In genomic region chr2:197128897-197129296, GRCh38 we compare ENCODE assay signal across 25 cellular contexts.
DNase-seq lines count a peak whose midpoint lies in the region; ATAC-seq and TF ChIP-seq lines count a peak whose summit lies in the region.
"Had no signal": no experiment of that assay in that cellular context is flagged by ENCODE, and none has a peak within 500 bp of the region (broad histone marks: within the 10 kb centered on the region; RNA-seq: fewer than 3 reads in every experiment).

No MANE protein-coding gene starts in this region.

- no peak overlapping the region for H3K4me3 Mint-ChIP-seq in activated naive CD8-positive, alpha-beta T cell
- H3K4me3 Mint-ChIP-seq: activated naive CD4-positive, alpha-beta T cell treated with anti-CD3 and anti-CD28 coated beads, Interleukin-2, amount 10 ng/mL, durations not matched to agents 7 days and 5 days had no signal

- H3K23ac ChIP-seq in IMR-90 (ENCODE audit: low read depth, low read length) (no peak overlapping the region), mesendoderm (ENCODE audit: low read length) (no peak overlapping the region)

- H2BK15ac ChIP-seq in IMR-90 (ENCODE audit: low read depth, low read length) (no peak overlapping the region), mesendoderm (replicated peaks; ENCODE audit: low read depth) (no peak overlapping the region)

- no peaks in the 10 kb centered on the region for H3K27me3 ChIP-seq in DOHH2 (ENCODE audit: control insufficient read depth, low read length)
- H3K27me3 ChIP-seq in IMR-90 (ENCODE audit: control insufficient read depth, insufficient read depth, low read length), result no peaks in the 10 kb centered on the region
- H3K27me3 ChIP-seq in mesendoderm (ENCODE audit: insufficient read depth, low read length, poor library complexity), result no peaks in the 10 kb centered on the region
- H3K27me3 ChIP-seq: ascending aorta, stomach, transverse colon had no signal

- no peak overlapping the region for H4K91ac ChIP-seq in IMR-90 (ENCODE audit: insufficient read depth, low read depth, low read length)

- H3K18ac ChIP-seq in IMR-90 (ENCODE audit: low read depth, low read length) (no peak overlapping the region), mesendoderm (ENCODE audit: low read length) (no peak overlapping the region)

- H2AFZ ChIP-seq in IMR-90 (replicated peaks; ENCODE audit: low read length, poor library complexity), result no peak overlapping the region

- WGBS in IMR-90 (ENCODE audit: extremely low coverage in 2 of 2, insufficient read length in 1 of 2), 2 experiments, result no CpG with 5 or more reads among the region's 5 CpGs
- no CpG with 5 or more reads among the region's 5 CpGs for WGBS in mesendoderm (ENCODE audit: extremely low coverage, insufficient coverage, low lambda C conversion rate)

- H2BK120ac ChIP-seq in IMR-90 (ENCODE audit: low read depth, low read length) (no peak overlapping the region), mesendoderm (ENCODE audit: low read depth, low read length) (no peak overlapping the region)

- no peak overlapping the region for H2AK5ac ChIP-seq in IMR-90 (ENCODE audit: low read depth, low read length)
- no peak overlapping the region for H2AK5ac ChIP-seq in mesendoderm (ENCODE audit: low read length)

- no peak for TF ChIP-seq RAD21 in IMR-90 (IDR thresholded peaks at IDR 0.05; ENCODE audit: low read length)

- no peak overlapping the region for H4K5ac ChIP-seq in IMR-90 (ENCODE audit: low read depth, low read length)
- no peak overlapping the region for H4K5ac ChIP-seq in mesendoderm (ENCODE audit: low read length)

- no peak overlapping the region for H3K14ac ChIP-seq in IMR-90 (replicated peaks; ENCODE audit: low read depth, low read length)

- H3K27ac Mint-ChIP-seq in activated naive CD8-positive, alpha-beta T cell, result peak overlapping the region; percentile 86

- H3K9me3 Mint-ChIP-seq in activated naive CD8-positive, alpha-beta T cell (ENCODE audit: low read depth), result no peaks in the 10 kb centered on the region

- peaks cover 18% of the 10 kb centered on the region for H3K9me1 ChIP-seq in IMR-90 (ENCODE audit: insufficient read depth, low read length)

- H3K36me3 ChIP-seq in DOHH2 (ENCODE audit: control insufficient read depth, low read length) (peaks cover 61% of the 10 kb centered on the region), IMR-90 (ENCODE audit: control insufficient read depth, insufficient read depth, low read length) (no peaks in the 10 kb centered on the region), mesendoderm (ENCODE audit: control insufficient read depth, insufficient read depth, low read length) (no peaks in the 10 kb centered on the region)
- H3K36me3 ChIP-seq: ascending aorta, transverse colon had no signal

- TF ChIP-seq CTCF in DOHH2 (IDR thresholded peaks at IDR 0.05; ENCODE audit: low read depth, low read length, poor library complexity, severe bottlenecking), result no peak
- TF ChIP-seq CTCF in IMR-90 (conservative IDR thresholded peaks at IDR 0.05; ENCODE audit: low read depth, low read length), result no peak

- H3K4me2 ChIP-seq in DOHH2 (ENCODE audit: low read length) (peak overlapping the region; percentile 78), IMR-90 (ENCODE audit: low read depth, low read length) (no peak overlapping the region), mesendoderm (ENCODE audit: low read length) (no peak overlapping the region)

- H4K8ac ChIP-seq in IMR-90 (ENCODE audit: low read depth in 2 of 2, low read length in 2 of 2) (no peak overlapping the region), mesendoderm (ENCODE audit: low read depth, low read length) (no peak overlapping the region)

- peaks cover 34% of the 10 kb centered on the region for H3F3A ChIP-seq in DOHH2 (ENCODE audit: control insufficient read depth, insufficient read depth)

- H2BK5ac ChIP-seq in IMR-90 (ENCODE audit: low read depth, low read length, poor library complexity, severe bottlenecking) (no peak overlapping the region), mesendoderm (ENCODE audit: low read length) (no peak overlapping the region)

- no peak for TF ChIP-seq POLR2A in IMR-90 (IDR thresholded peaks at IDR 0.05; ENCODE audit: low read depth, low read length)

- H3K36me3 Mint-ChIP-seq in activated naive CD8-positive, alpha-beta T cell, result peaks cover 18% of the 10 kb centered on the region

- peaks cover 71% of the 10 kb centered on the region for H3K4me1 Mint-ChIP-seq in activated naive CD8-positive, alpha-beta T cell (ENCODE audit: low read depth)

- dilution Hi-C loops in IMR-90 (cut with HindIII; ENCODE audit: low sequenced_read_pairs, unreplicated experiment), result no loop called here

- H3K4ac ChIP-seq in IMR-90 (ENCODE audit: low read depth, low read length) (no peak overlapping the region), mesendoderm (ENCODE audit: low read depth, low read length) (no peak overlapping the region)

- H3K4me3 ChIP-seq in DOHH2 (ENCODE audit: low read length), result peak overlapping the region; percentile 64; the same call in 1 of the 2 replicates
- no peak overlapping the region for H3K4me3 ChIP-seq in IMR-90 (ENCODE audit: insufficient read depth, low read depth, low read length)
- H3K4me3 ChIP-seq in mesendoderm (ENCODE audit: low read length), result no peak overlapping the region
- H3K4me3 ChIP-seq: ascending aorta, skin epidermis, stomach, transverse colon had no signal

- H3K9me3 ChIP-seq in DOHH2 (ENCODE audit: control insufficient read depth, insufficient read depth, low read length) (no peaks in the 10 kb centered on the region), IMR-90 (ENCODE audit: control insufficient read depth, insufficient read depth, low read length) (no peaks in the 10 kb centered on the region)
- H3K9me3 ChIP-seq: ascending aorta, stomach, transverse colon had no signal

- H3K4me1 ChIP-seq in DOHH2 (ENCODE audit: control insufficient read depth, low read length), result peaks cover 63% of the 10 kb centered on the region
- peaks cover 9% of the 10 kb centered on the region for H3K4me1 ChIP-seq in IMR-90 (ENCODE audit: control insufficient read depth, insufficient read depth, low read length)
- H3K4me1 ChIP-seq in mesendoderm (ENCODE audit: control insufficient read depth, low read depth, low read length), result no peaks in the 10 kb centered on the region

- H3K27me3 Mint-ChIP-seq in activated naive CD8-positive, alpha-beta T cell, result no peaks in the 10 kb centered on the region
- H3K27me3 Mint-ChIP-seq: activated naive CD4-positive, alpha-beta T cell treated with anti-CD3 and anti-CD28 coated beads, Interleukin-2, amount 10 ng/mL, durations not matched to agents 7 days and 5 days; CD4-positive, alpha-beta memory T cell had no signal

- no peaks in the 10 kb centered on the region for H3K9me2 ChIP-seq in DOHH2 (replicated peaks; ENCODE audit: control insufficient read depth, low read length)

- CTCF ChIA-PET in IMR-90 (lab: Yijun Ruan, JAX), result interaction anchor here (0.5 kb wide), 1 partner anchor 248 kb away, joined by 4 read pairs; no protein-coding TSS in a partner anchor

- H3K56ac ChIP-seq in IMR-90 (ENCODE audit: extremely low read depth, insufficient read depth, low read length) (no peak overlapping the region), mesendoderm (ENCODE audit: low read length) (no peak overlapping the region)

- no peak overlapping the region for H3K9ac ChIP-seq in IMR-90 (ENCODE audit: low read depth, low read length)
- no peak overlapping the region for H3K9ac ChIP-seq in mesendoderm (ENCODE audit: low read length)

- peak; percentile 45 for DNase-seq in IMR-90
- DNase-seq in mesendoderm, result peak; percentile 43
- DNase-seq in NCI-H1436 (lab: John Stamatoyannopoulos, UW), result no peak
- DNase-seq in left cardiac atrium, result no peak
- DNase-seq: activated naive CD4-positive, alpha-beta T cell treated with anti-CD3 and anti-CD28 coated beads, Interleukin-2, amount 10 ng/mL, durations not matched to agents 7 days and 5 days; activated T-cell treated with anti-CD3 and anti-CD28 coated beads for 4 hours; DMS53; effector CD4-positive, alpha-beta T cell; foreskin melanocyte; hippocampal formation; NCI-H1105 treated with DMSO at 0.1 percent for 48 hours; NCI-H2081 treated with DMSO at 0.1 percent for 48 hours; NCI-H510A; SIG-M5; stomach; transverse colon had no signal

- in situ Hi-C loops in IMR-90 (cut with MboI; ENCODE audit: low sequenced_read_pairs), result no loop called here

- H3K79me1 ChIP-seq in IMR-90 (ENCODE audit: low read depth in 1 of 2, low read length in 2 of 2) (0 out of 4 replicates have a peak, but pooled peaks cover 0 to 4% of the 10 kb centered on the region in 2 experiments), mesendoderm (ENCODE audit: low read length) (no peaks in the 10 kb centered on the region)

- H3K27ac ChIP-seq in DOHH2 (ENCODE audit: low read depth, low read length) (peak overlapping the region; percentile 96), IMR-90 (ENCODE audit: insufficient read depth, low read length) (no peak overlapping the region), mesendoderm (ENCODE audit: low read depth, low read length) (no peak overlapping the region)
- H3K27ac ChIP-seq: ascending aorta, skin epidermis, stomach, transverse colon had no signal

- no TSS peak for BruUV-seq in IMR-90 (replicated peaks; lab: Mats Ljungman, UMichigan)

- POLR2A ChIA-PET in IMR-90 (lab: Charles Lee; ENCODE audit: unreplicated experiment), result no interaction called here

- H3K79me2 ChIP-seq in DOHH2 (ENCODE audit: control insufficient read depth, low read length) (peaks cover 23% of the 10 kb centered on the region), mesendoderm (ENCODE audit: control insufficient read depth, insufficient read depth, low read length) (no peaks in the 10 kb centered on the region)

- ATAC-seq in IMR-90 (ENCODE audit: low read depth), result no peak
- no peak for ATAC-seq in GM18502 (IDR thresholded peaks at IDR 0.05; ENCODE audit: poor library complexity, unreplicated experiment)
- no peak for ATAC-seq in GM21381 (IDR thresholded peaks at IDR 0.05; ENCODE audit: unreplicated experiment)
- ATAC-seq in left cardiac atrium, result no peak
- ATAC-seq: HCT116, Panc1 had no signal

- intact Hi-C loops in IMR-90 (cut with micrococcal nuclease), result loop anchor here (5.0 to 10.0 kb wide), 3 partner anchors 43 to 576 kb away; partner anchors contain the start of genes ANKRD44 and MARS2
- intact Hi-C loops in left cardiac atrium (cut with DNase I), result no loop called here

- H2AK9ac ChIP-seq in IMR-90 (replicated peaks; ENCODE audit: low read depth, low read length, poor library complexity), result no peak overlapping the region

- H4K20me1 ChIP-seq in DOHH2 (ENCODE audit: control insufficient read depth, insufficient read depth, low read depth, low read length) (no peaks in the 10 kb centered on the region), IMR-90 (ENCODE audit: insufficient read depth, low read length) (peaks cover 4% of the 10 kb centered on the region; the same call in 1 of the 2 replicates)

- H2BK20ac ChIP-seq in IMR-90 (ENCODE audit: low read depth, low read length), result no peak overlapping the region

TF ChIP-seq in IMR-90, 13 proteins besides CTCF, POLR2A, EP300 and RAD21 (continues in another document):
- TF ChIP-seq CHD1 (IDR thresholded peaks at IDR 0.05; ENCODE audit: low read depth, low read length) (no peak), CEBPB (IDR thresholded peaks at IDR 0.05; ENCODE audit: low read depth, low read length) (no peak)

Comparison
In these comparisons a context has a peak if more than half of its experiments do, and no peak if none do; other contexts are left out.
1. DNase-seq: peak in IMR-90 (single experiment) and mesendoderm (single experiment); none in NCI-H1436 (single experiment) and left cardiac atrium (single experiment).